Comparison of ENCODE assay signal across 8 cellular contexts in the genomic region with DNA sequence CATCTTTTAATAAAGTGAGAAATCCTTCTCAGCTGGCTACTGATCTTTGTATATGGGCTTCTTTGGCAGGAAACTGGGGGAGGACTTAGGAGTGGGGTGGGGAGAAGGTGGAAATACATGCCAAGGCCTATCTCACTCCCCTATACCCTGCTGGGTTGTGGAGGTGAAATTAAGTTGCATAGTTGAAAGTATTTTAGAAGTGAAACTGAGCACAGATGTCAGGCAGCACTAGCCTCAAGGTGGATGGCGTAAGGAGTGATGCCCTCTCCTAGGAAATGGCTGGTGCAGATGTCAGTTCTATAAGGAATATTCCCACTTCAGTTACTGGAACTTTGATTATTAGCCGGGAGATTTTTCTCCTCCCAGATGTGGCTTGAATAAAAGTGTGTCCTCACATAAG. TPM values are rescaled to one million over a fixed set of nuclear protein-coding genes. Genes with fewer than 3 reads are reported as not detected.
"Had no signal": no experiment of that assay in that cellular context is flagged by ENCODE, and none has a peak within 500 bp of the region (broad histone marks: within the 10 kb centered on the region; RNA-seq: fewer than 3 reads in every experiment).

No MANE protein-coding gene starts in this region.

- H3K9ac ChIP-seq: KMS-11 had no signal

- FAIRE-seq: HepG2, HTR-8/SVneo had no signal

- ATAC-seq: HepG2 had no signal

- H3K4me2 ChIP-seq: KMS-11 had no signal

- H3K27ac ChIP-seq: HL-60, KMS-11 had no signal

- DNase-seq: IMR-90, KBM-7, KG1 had no signal

RNA-seq across cellular contexts. Expression of gene NNMT, which starts 46.3 kb away (rescaled TPM):
- total RNA-seq: HepG2 had no signal
- polyA plus RNA-seq: IgD-negative memory B cell had no signal
